Comparison of ENCODE assay signal across 20 cellular contexts in the genomic region with DNA sequence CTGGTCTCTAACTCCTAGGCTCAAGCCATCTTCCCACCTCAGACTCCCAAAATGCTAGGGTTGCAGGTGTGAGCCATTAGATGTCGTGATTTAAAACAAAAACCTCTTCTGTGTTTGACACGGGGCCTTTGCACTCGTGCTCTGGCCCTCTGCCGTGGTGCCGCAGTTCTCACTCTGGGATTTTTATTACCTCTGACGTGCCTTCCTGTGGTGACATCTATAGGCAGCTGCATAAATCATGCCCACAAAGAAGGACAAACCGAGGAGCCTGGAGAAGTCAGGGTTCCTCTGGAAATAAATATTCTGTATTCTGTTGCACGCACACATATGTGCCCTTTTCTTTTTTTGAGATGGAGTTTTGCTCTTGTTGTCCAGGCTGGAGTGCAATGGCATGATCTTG. TPM values are rescaled to one million over a fixed set of nuclear protein-coding genes. Genes with fewer than 3 reads are reported as not detected.
DNase-seq lines count a peak whose midpoint lies in the region; ATAC-seq and TF ChIP-seq lines count a peak whose summit lies in the region.
"Had no signal": no experiment of that assay in that cellular context is flagged by ENCODE, and none has a peak within 500 bp of the region (broad histone marks: within the 10 kb centered on the region; RNA-seq: fewer than 3 reads in every experiment).

No MANE protein-coding gene starts in this region.

- DNase-seq in COLO668 (lab: John Stamatoyannopoulos, UW; ENCODE audit: unreplicated experiment) (peak; percentile 23), KBM-7 (peak; percentile 55), NOMO-1 (lab: John Stamatoyannopoulos, UW; ENCODE audit: unreplicated experiment in 2 of 2) (peak; percentile 33 to 77), SW480 (ENCODE audit: low spot score) (peak; percentile 53), WTC11 (ENCODE audit: low spot score) (no peak), type B pancreatic cell (ENCODE audit: extremely low spot score, unreplicated experiment) (no peak)
- DNase-seq: Calu3; CD4-positive, CD25-positive, alpha-beta regulatory T cell; DMS53; H9; Kasumi-1; NCI-H1048; NCI-H1436 treated with DMSO at 0.1 percent for 48 hours; NCI-H2029 treated with DMSO at 0.1 percent for 48 hours; NCI-H226; NCI-H774 had no signal

- H3K27me3 Mint-ChIP-seq in WTC11 (ENCODE audit: low read depth) (no peaks in the 10 kb centered on the region; the same call in 1 of the 2 replicates), type B pancreatic cell (no peaks in the 10 kb centered on the region)
- H3K27me3 Mint-ChIP-seq: B cell; CD4-positive, CD25-positive, alpha-beta regulatory T cell had no signal

- H3K9me3 Mint-ChIP-seq in WTC11 (no peaks in the 10 kb centered on the region), type B pancreatic cell (no peaks in the 10 kb centered on the region)
- H3K9me3 Mint-ChIP-seq: CD4-positive, CD25-positive, alpha-beta regulatory T cell; H9 had no signal

- TF ChIP-seq CTCF in WTC11 (IDR thresholded peaks at IDR 0.05) (no peak), type B pancreatic cell (conservative IDR thresholded peaks at IDR 0.05) (no peak)

- CTCF ChIA-PET in WTC11 (lab: Charles Lee), result interaction anchor here (0.6 kb wide), 1 partner anchor 25 kb away, joined by 4 read pairs; no protein-coding TSS in a partner anchor

- ATAC-seq in WTC11 (no peak), GM18519 (IDR thresholded peaks at IDR 0.05; ENCODE audit: low FRiP score, unreplicated experiment) (no peak)

- peaks cover 3% of the 10 kb centered on the region; the same call in 1 of the 2 replicates for H3K4me1 Mint-ChIP-seq in WTC11
- H3K4me1 Mint-ChIP-seq in type B pancreatic cell (ENCODE audit: unreplicated experiment), result peaks cover 6% of the 10 kb centered on the region

- POLR2A ChIA-PET in WTC11 (lab: Charles Lee), result interaction anchor here (0.7 kb wide), 1 partner anchor 469 kb away, joined by 3 read pairs; no protein-coding TSS in a partner anchor

- H3K27ac Mint-ChIP-seq in WTC11 (no peak overlapping the region), type B pancreatic cell (no peak overlapping the region)
- H3K27ac Mint-ChIP-seq: B cell, H9 had no signal

- in situ Hi-C loops in KBM-7 (cut with MboI; ENCODE audit: low pct_unique_long_range_greater_than_20kb, low sequenced_read_pairs), result no loop called here

- H3K36me3 Mint-ChIP-seq in WTC11 (no peaks in the 10 kb centered on the region), type B pancreatic cell (no peaks in the 10 kb centered on the region)

- H3K4me3 Mint-ChIP-seq in WTC11, result no peak overlapping the region
- H3K4me3 Mint-ChIP-seq in type B pancreatic cell, result no peak overlapping the region
- H3K4me3 Mint-ChIP-seq: B cell; CD4-positive, CD25-positive, alpha-beta regulatory T cell; H9 had no signal

TF ChIP-seq in WTC11, 78 proteins besides CTCF, POLR2A, EP300 and RAD21:
- no peak for TF ChIP-seq ZNF121 (CRISPR knock-in tag; IDR thresholded peaks at IDR 0.05)
- no peak for TF ChIP-seq ATF3 (CRISPR knock-in tag; conservative IDR thresholded peaks at IDR 0.05)
- no peak for TF ChIP-seq NFE2L1 (CRISPR knock-in tag; IDR thresholded peaks at IDR 0.05)
- TF ChIP-seq MXD4 (CRISPR knock-in tag; IDR thresholded peaks at IDR 0.05; ENCODE audit: borderline replicate concordance), result no peak
- TF ChIP-seq ZNF396 (CRISPR knock-in tag; IDR thresholded peaks at IDR 0.05; ENCODE audit: borderline replicate concordance), result no peak
- no peak for TF ChIP-seq RELA (CRISPR knock-in tag; IDR thresholded peaks at IDR 0.05; ENCODE audit: borderline replicate concordance)
- TF ChIP-seq ARID4B (CRISPR knock-in tag; IDR thresholded peaks at IDR 0.05; ENCODE audit: borderline replicate concordance), result no peak
- TF ChIP-seq ZSCAN18 (CRISPR knock-in tag; IDR thresholded peaks at IDR 0.05), result no peak
- no peak for TF ChIP-seq GRHL2 (CRISPR knock-in tag; IDR thresholded peaks at IDR 0.05; ENCODE audit: insufficient replicate concordance, severe bottlenecking)
- TF ChIP-seq, protein P1, sequence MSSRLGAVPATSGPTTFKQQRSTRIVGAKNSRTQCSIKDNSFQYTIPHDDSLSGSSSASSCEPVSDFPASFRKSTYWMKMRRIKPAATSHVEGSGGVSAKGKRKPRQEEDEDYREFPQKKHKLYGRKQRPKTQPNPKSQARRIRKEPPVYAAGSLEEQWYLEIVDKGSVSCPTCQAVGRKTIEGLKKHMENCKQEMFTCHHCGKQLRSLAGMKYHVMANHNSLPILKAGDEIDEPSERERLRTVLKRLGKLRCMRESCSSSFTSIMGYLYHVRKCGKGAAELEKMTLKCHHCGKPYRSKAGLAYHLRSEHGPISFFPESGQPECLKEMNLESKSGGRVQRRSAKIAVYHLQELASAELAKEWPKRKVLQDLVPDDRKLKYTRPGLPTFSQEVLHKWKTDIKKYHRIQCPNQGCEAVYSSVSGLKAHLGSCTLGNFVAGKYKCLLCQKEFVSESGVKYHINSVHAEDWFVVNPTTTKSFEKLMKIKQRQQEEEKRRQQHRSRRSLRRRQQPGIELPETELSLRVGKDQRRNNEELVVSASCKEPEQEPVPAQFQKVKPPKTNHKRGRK (CRISPR knock-in tag; IDR thresholded peaks at IDR 0.05; ENCODE audit: borderline replicate concordance), result no peak

RNA-seq across cellular contexts. Expression of gene OCM, which starts 25.9 kb away (rescaled TPM):
- total RNA-seq in WTC11 (2021) (not detected in 3 replicates), type B pancreatic cell (ENCODE audit: low replicate concordance) (not detected in 2 replicates)
- total RNA-seq: Calu3; H9; OCI-LY7; T-helper 2 cell treated with Interferon-gamma antibody and Interleukin-4, amounts not matched to agents 100 ng/mL and 5 ng/mL, for 36 hours had no signal

RNA-seq across cellular contexts. Expression of gene CCZ1, which starts 43.8 kb away (rescaled TPM):
- total RNA-seq in WTC11 (2021) (114 to 124 TPM (median 116 TPM) in 3 replicates), type B pancreatic cell (ENCODE audit: low replicate concordance) (78.3 and 82.6 TPM in 2 replicates)

Comparison
In these comparisons a context has a peak if more than half of its experiments do, and no peak if none do; other contexts are left out.
1. DNase-seq: peak in COLO668 (single experiment), KBM-7 (single experiment), NOMO-1 (2 of 2) and SW480 (single experiment); none in WTC11 (single experiment) and type B pancreatic cell (single experiment).